ENCODE assay signal across 10 cellular contexts in genomic region chr3:22122567-22122966, GRCh38.
DNase-seq lines count a peak whose midpoint lies in the region; ATAC-seq and TF ChIP-seq lines count a peak whose summit lies in the region.
"Had no signal": no experiment of that assay in that cellular context is flagged by ENCODE, and none has a peak within 500 bp of the region (broad histone marks: within the 10 kb centered on the region; RNA-seq: fewer than 3 reads in every experiment).

No MANE protein-coding gene starts in this region.

- H3K27me3 Mint-ChIP-seq in stimulated activated naive B cell treated with anti-CD40 and anti-IgM and Interleukin-4, amounts not matched to agents 10 μg/mL and 1 μg/mL and 100 μg/mL, for 72 hours = no peaks in the 10 kb centered on the region
- H3K27me3 Mint-ChIP-seq in nephron progenitor cell (ENCODE audit: low read depth, poor library complexity) = peaks cover 4% of the 10 kb centered on the region

- intact Hi-C loops in esophagus squamous epithelium (cut with DNase I) (no loop called here), left ventricle myocardium superior (cut with micrococcal nuclease) (no loop called here)

- H3K27ac ChIP-seq in esophagus squamous epithelium = no peak overlapping the region

- peaks cover 12 to 25% of the 10 kb centered on the region in 2 donors for H3K4me1 Mint-ChIP-seq in stimulated activated naive B cell treated with anti-CD40 and anti-IgM and Interleukin-4, amounts not matched to agents 10 μg/mL and 1 μg/mL and 100 μg/mL, for 72 hours
- H3K4me1 Mint-ChIP-seq in nephron progenitor cell = peaks cover 22% of the 10 kb centered on the region
- H3K4me1 Mint-ChIP-seq: activated naive CD8-positive, alpha-beta T cell treated with anti-CD3 and anti-CD28 coated beads, Interleukin-2, amount 10 ng/mL, durations not matched to agents 7 days and 5 days had no signal

- no peaks in the 10 kb centered on the region for H3K4me1 ChIP-seq in esophagus squamous epithelium

- H3K27me3 ChIP-seq in esophagus squamous epithelium = no peaks in the 10 kb centered on the region

- ATAC-seq in GM19035 (IDR thresholded peaks at IDR 0.05; ENCODE audit: unreplicated experiment) (peak; percentile 73), GM21723 (IDR thresholded peaks at IDR 0.05; ENCODE audit: unreplicated experiment) (peak; percentile 77), HG03095 (IDR thresholded peaks at IDR 0.05; ENCODE audit: unreplicated experiment) (peak; percentile 82), left ventricle myocardium superior (no peak)
- peak; percentile 94 to 98 for ATAC-seq in stimulated activated naive B cell treated with anti-CD40 and anti-IgM and Interleukin-4, amounts not matched to agents 10 μg/mL and 1 μg/mL and 100 μg/mL, for 72 hours (replicated peaks)

- no peak for TF ChIP-seq POLR2A in esophagus squamous epithelium (IDR thresholded peaks at IDR 0.05)

- no peaks in the 10 kb centered on the region for H3K9me3 ChIP-seq in esophagus squamous epithelium

- peak overlapping the region; percentile 3 for H3K27ac Mint-ChIP-seq in stimulated activated naive B cell treated with anti-CD40 and anti-IgM and Interleukin-4, amounts not matched to agents 10 μg/mL and 1 μg/mL and 100 μg/mL, for 72 hours
- no peak overlapping the region for H3K27ac Mint-ChIP-seq in nephron progenitor cell
- H3K27ac Mint-ChIP-seq: activated naive CD8-positive, alpha-beta T cell treated with anti-CD3 and anti-CD28 coated beads, Interleukin-2, amount 10 ng/mL, durations not matched to agents 7 days and 5 days had no signal

- H3K4me3 Mint-ChIP-seq in stimulated activated naive B cell treated with anti-CD40 and anti-IgM and Interleukin-4, amounts not matched to agents 10 μg/mL and 1 μg/mL and 100 μg/mL, for 72 hours = no peak overlapping the region
- H3K4me3 Mint-ChIP-seq in nephron progenitor cell = no peak overlapping the region
- H3K4me3 Mint-ChIP-seq: activated naive CD8-positive, alpha-beta T cell treated with anti-CD3 and anti-CD28 coated beads, Interleukin-2, amount 10 ng/mL, durations not matched to agents 7 days and 5 days had no signal

- no peak overlapping the region for H3K4me3 ChIP-seq in esophagus squamous epithelium

- no peak for DNase-seq in stimulated activated naive B cell treated with anti-CD40 and anti-IgM and Interleukin-4, amounts not matched to agents 10 μg/mL and 1 μg/mL and 100 μg/mL, for 72 hours
- DNase-seq in nephron progenitor cell (no peak), esophagus squamous epithelium (lab: John Stamatoyannopoulos, UW) (no peak), left ventricle myocardium superior (no peak)
- DNase-seq: activated naive CD8-positive, alpha-beta T cell treated with anti-CD3 and anti-CD28 coated beads, Interleukin-2, amount 10 ng/mL, durations not matched to agents 7 days and 5 days; NCI-H226; stimulated activated CD4-positive, alpha-beta T cell treated with anti-CD3 and anti-CD28 coated beads, Interleukin-4, amount 100 ng/mL, for 24 hours had no signal

- peaks cover 1 to 5% of the 10 kb centered on the region in 2 donors for H3K9me3 Mint-ChIP-seq in stimulated activated naive B cell treated with anti-CD40 and anti-IgM and Interleukin-4, amounts not matched to agents 10 μg/mL and 1 μg/mL and 100 μg/mL, for 72 hours
- no peaks in the 10 kb centered on the region for H3K9me3 Mint-ChIP-seq in nephron progenitor cell
- H3K9me3 Mint-ChIP-seq: activated naive CD8-positive, alpha-beta T cell treated with anti-CD3 and anti-CD28 coated beads, Interleukin-2, amount 10 ng/mL, durations not matched to agents 7 days and 5 days had no signal

- H3K36me3 ChIP-seq in esophagus squamous epithelium = no peaks in the 10 kb centered on the region

- 52 to 56% methylated on average over 3 of the region's 3 CpGs for WGBS in esophagus squamous epithelium, 2 donors

- no peaks in the 10 kb centered on the region for H3K36me3 Mint-ChIP-seq in stimulated activated naive B cell treated with anti-CD40 and anti-IgM and Interleukin-4, amounts not matched to agents 10 μg/mL and 1 μg/mL and 100 μg/mL, for 72 hours
- no peaks in the 10 kb centered on the region for H3K36me3 Mint-ChIP-seq in nephron progenitor cell (ENCODE audit: low read depth)
- H3K36me3 Mint-ChIP-seq: activated naive CD8-positive, alpha-beta T cell treated with anti-CD3 and anti-CD28 coated beads, Interleukin-2, amount 10 ng/mL, durations not matched to agents 7 days and 5 days had no signal

- TF ChIP-seq CTCF in nephron progenitor cell (IDR thresholded peaks at IDR 0.05) (no peak), esophagus squamous epithelium (IDR thresholded peaks at IDR 0.05) (no peak)
